ENCODE assay signal across 20 cellular contexts in genomic region chr3:47005212-47006144, GRCh38. TPM values are rescaled to one million over a fixed set of nuclear protein-coding genes. Genes with fewer than 3 reads are reported as not detected.
DNase-seq lines count a peak whose midpoint lies in the region; ATAC-seq and TF ChIP-seq lines count a peak whose summit lies in the region.
"Had no signal": no experiment of that assay in that cellular context is flagged by ENCODE, and none has a peak within 500 bp of the region (broad histone marks: within the 10 kb centered on the region; RNA-seq: fewer than 3 reads in every experiment).

No MANE protein-coding gene starts in this region.

- H3K4me1 Mint-ChIP-seq in activated B cell treated with CpG ODN at 0.5 μM for 24 hours, result peaks cover 12% of the 10 kb centered on the region
- H3K4me1 Mint-ChIP-seq in stimulated activated naive B cell treated with anti-CD40 and anti-IgM and Interleukin-4, amounts not matched to agents 10 μg/mL and 1 μg/mL and 100 μg/mL, for 72 hours, result peaks cover 6 to 9% of the 10 kb centered on the region in 2 donors
- H3K4me1 Mint-ChIP-seq: nephron had no signal

- no peak for TF ChIP-seq CTCF in activated B cell treated with CpG ODN at 0.5 μM for 24 hours (IDR thresholded peaks at IDR 0.05)

- POLR2A ChIA-PET in activated B cell treated with CpG ODN at 0.5 μM for 24 hours (lab: Charles Lee), result interaction anchor here (0.8 kb wide), 1 partner anchor 12 kb away, joined by 3 read pairs; no protein-coding TSS in a partner anchor

- no peaks in the 10 kb centered on the region for H3K27me3 Mint-ChIP-seq in activated B cell treated with CpG ODN at 0.5 μM for 24 hours
- no peaks in the 10 kb centered on the region for H3K27me3 Mint-ChIP-seq in stimulated activated naive B cell treated with anti-CD40 and anti-IgM and Interleukin-4, amounts not matched to agents 10 μg/mL and 1 μg/mL and 100 μg/mL, for 72 hours
- H3K27me3 Mint-ChIP-seq: activated CD8-positive, alpha-beta T cell treated with anti-CD3 and anti-CD28 coated beads for 36 hours; CD4-positive, CD25-positive, alpha-beta regulatory T cell; memory B cell had no signal

- no peak overlapping the region for H3K4me3 Mint-ChIP-seq in activated B cell treated with CpG ODN at 0.5 μM for 24 hours
- no peak overlapping the region for H3K4me3 Mint-ChIP-seq in stimulated activated naive B cell treated with anti-CD40 and anti-IgM and Interleukin-4, amounts not matched to agents 10 μg/mL and 1 μg/mL and 100 μg/mL, for 72 hours
- H3K4me3 Mint-ChIP-seq: activated CD8-positive, alpha-beta T cell treated with anti-CD3 and anti-CD28 coated beads for 36 hours; activated T-cell treated with anti-CD3 and anti-CD28 coated beads, Interleukin-2, amount 50 U/mL, for 4 hours; memory B cell had no signal

- CTCF ChIA-PET in activated B cell treated with CpG ODN at 0.5 μM for 24 hours (lab: Charles Lee), result no interaction called here

- intact Hi-C loops in activated B cell treated with CpG ODN at 0.5 μM for 24 hours (cut with micrococcal nuclease), result no loop called here
- intact Hi-C loops in left colon (cut with DNase I, micrococcal nuclease), result no loop called here

- DNase-seq in activated gamma-delta T cell treated with Interleukin-2 at 50 U/mL for 16 hours (peak; percentile 2), activated gamma-delta T cell (lab: John Stamatoyannopoulos, UW) (no peak), activated B cell treated with CpG ODN at 0.5 μM for 24 hours (peak; percentile 13), left colon (peak; percentile 6 to 23), SIG-M5 (lab: John Stamatoyannopoulos, UW) (no peak)
- no peak for DNase-seq in stimulated activated naive B cell treated with anti-CD40 and anti-IgM and Interleukin-4, amounts not matched to agents 10 μg/mL and 1 μg/mL and 100 μg/mL, for 72 hours
- no peak for DNase-seq in activated CD4-positive, CD25-positive, alpha-beta regulatory T cell (lab: John Stamatoyannopoulos, UW)
- DNase-seq: activated CD8-positive, alpha-beta T cell treated with anti-CD3 and anti-CD28 coated beads for 36 hours; activated T-cell treated with anti-CD3 and anti-CD28 coated beads, Interleukin-2, amount 50 U/mL, for 4 hours; CD4-positive, CD25-positive, alpha-beta regulatory T cell; GOT3; NCI-H2029; NCI-H510A; stimulated activated CD4-positive, alpha-beta T cell treated with anti-CD3 and anti-CD28 coated beads, Interleukin-12 subunit alpha, Interleukin-12 subunit beta, amount 100 ng/mL, for 4 hours; T-helper 1 cell; trophoblast cell had no signal

- no peak for ATAC-seq in activated B cell treated with CpG ODN at 0.5 μM for 24 hours (ENCODE audit: low read depth)
- ATAC-seq in left colon, result no peak
- ATAC-seq in stimulated activated naive B cell treated with anti-CD40 and anti-IgM and Interleukin-4, amounts not matched to agents 10 μg/mL and 1 μg/mL and 100 μg/mL, for 72 hours (replicated peaks), result no peak
- no peak for ATAC-seq in GM18867 (IDR thresholded peaks at IDR 0.05; ENCODE audit: unreplicated experiment)
- ATAC-seq: activated CD8-positive, alpha-beta T cell treated with anti-CD3 and anti-CD28 coated beads for 36 hours; activated T-cell treated with anti-CD3 and anti-CD28 coated beads, Interleukin-2, amount 50 U/mL, for 4 hours; heart right ventricle had no signal

- peaks cover 55% of the 10 kb centered on the region for H3K36me3 Mint-ChIP-seq in activated B cell treated with CpG ODN at 0.5 μM for 24 hours (ENCODE audit: low read depth)
- peaks cover 47 to 65% of the 10 kb centered on the region in 2 donors for H3K36me3 Mint-ChIP-seq in stimulated activated naive B cell treated with anti-CD40 and anti-IgM and Interleukin-4, amounts not matched to agents 10 μg/mL and 1 μg/mL and 100 μg/mL, for 72 hours

- no peak overlapping the region for H3K27ac Mint-ChIP-seq in activated B cell treated with CpG ODN at 0.5 μM for 24 hours
- H3K27ac Mint-ChIP-seq in stimulated activated naive B cell treated with anti-CD40 and anti-IgM and Interleukin-4, amounts not matched to agents 10 μg/mL and 1 μg/mL and 100 μg/mL, for 72 hours, result peak overlapping the region; percentile 31
- H3K27ac Mint-ChIP-seq: activated CD8-positive, alpha-beta T cell treated with anti-CD3 and anti-CD28 coated beads for 36 hours; memory B cell; nephron had no signal

- H3K9me3 Mint-ChIP-seq in activated B cell treated with CpG ODN at 0.5 μM for 24 hours, result no peaks in the 10 kb centered on the region
- no peaks in the 10 kb centered on the region for H3K9me3 Mint-ChIP-seq in stimulated activated naive B cell treated with anti-CD40 and anti-IgM and Interleukin-4, amounts not matched to agents 10 μg/mL and 1 μg/mL and 100 μg/mL, for 72 hours
- H3K9me3 Mint-ChIP-seq: activated CD8-positive, alpha-beta T cell treated with anti-CD3 and anti-CD28 coated beads for 36 hours; activated T-cell treated with anti-CD3 and anti-CD28 coated beads, Interleukin-2, amount 50 U/mL, for 4 hours; CD4-positive, CD25-positive, alpha-beta regulatory T cell; memory B cell; nephron had no signal

RNA-seq across cellular contexts. Expression of gene NBEAL2, which starts 26.0 kb away (rescaled TPM):
- total RNA-seq in activated B cell treated with CpG ODN at 0.5 μM for 24 hours (79.8 and 98.6 TPM in 2 replicates), left colon (10 to 100 TPM; 51.4 to 98.1 TPM)

RNA-seq across cellular contexts. Expression of gene CCDC12, which starts 28.9 kb away (rescaled TPM):
- total RNA-seq in activated B cell treated with CpG ODN at 0.5 μM for 24 hours, result 93.8 and 98.4 TPM in 2 replicates
- total RNA-seq in left colon, result 10 to 100 TPM; 40.0 to 54.4 TPM

Comparison
In these comparisons a context has a peak if more than half of its experiments do, and no peak if none do; other contexts are left out.
1. DNase-seq: peak in activated gamma-delta T cell treated with Interleukin-2 at 50 U/mL for 16 hours (single experiment), activated B cell treated with CpG ODN at 0.5 μM for 24 hours (single experiment) and left colon (2 of 2); none in activated gamma-delta T cell (single experiment), stimulated activated naive B cell treated with anti-CD40 and anti-IgM and Interleukin-4, amounts not matched to agents 10 μg/mL and 1 μg/mL and 100 μg/mL, for 72 hours (single experiment), SIG-M5 (single experiment) and activated CD4-positive, CD25-positive, alpha-beta regulatory T cell (0 of 4).